ENCODE assay signal across 11 cellular contexts in genomic region chr16:27174007-27174406, GRCh38. TPM values are rescaled to one million over a fixed set of nuclear protein-coding genes. Genes with fewer than 3 reads are reported as not detected.
DNase-seq lines count a peak whose midpoint lies in the region; ATAC-seq and TF ChIP-seq lines count a peak whose summit lies in the region.
"Had no signal": no experiment of that assay in that cellular context is flagged by ENCODE, and none has a peak within 500 bp of the region (broad histone marks: within the 10 kb centered on the region; RNA-seq: fewer than 3 reads in every experiment).

No MANE protein-coding gene starts in this region.

- peak; percentile 26 for TF ChIP-seq CTCF in CD4-positive, alpha-beta T cell (IDR thresholded peaks at IDR 0.05)

- peak overlapping the region; percentile 65 for H3K4me3 Mint-ChIP-seq in CD4-positive, alpha-beta T cell

- H3K27me3 ChIP-seq in CD4-positive, alpha-beta T cell (ENCODE audit: control insufficient read depth, insufficient read depth, low read length), result no peaks in the 10 kb centered on the region
- H3K27me3 ChIP-seq: esophagus muscularis mucosa had no signal

- H3K36me3 Mint-ChIP-seq in CD4-positive, alpha-beta T cell (ENCODE audit: low read depth), result no peaks in the 10 kb centered on the region

- no peak overlapping the region for H3K27ac ChIP-seq in CD4-positive, alpha-beta T cell (ENCODE audit: low read depth, low read length)
- H3K27ac ChIP-seq: esophagus muscularis mucosa, SK-N-MC had no signal

- peak overlapping the region; percentile 87 for H3K27ac Mint-ChIP-seq in CD4-positive, alpha-beta T cell

- intact Hi-C loops in CD4-positive, alpha-beta T cell (cut with DNase I, micrococcal nuclease), result no loop called here

- POLR2A ChIA-PET in CD4-positive, alpha-beta T cell (lab: Charles Lee), result interaction anchor here (0.6 to 2.3 kb wide), 23 partner anchors 8 to 289 kb away, joined by 3 to 31 read pairs (median 4); partner anchors contain the start of genes IL21R, KDM8 and NSMCE1

- CTCF ChIA-PET in CD4-positive, alpha-beta T cell (lab: Charles Lee), result interaction anchor here (0.6 to 2.8 kb wide), 7 partner anchors 9 to 194 kb away, joined by 3 to 16 read pairs (median 4); no protein-coding TSS in a partner anchor

- peak; percentile 51 for ATAC-seq in CD4-positive, alpha-beta T cell (ENCODE audit: poor library complexity)
- ATAC-seq in HG02981 (IDR thresholded peaks at IDR 0.05; ENCODE audit: unreplicated experiment), result no peak
- ATAC-seq in esophagus mucosa, result no peak

- no peaks in the 10 kb centered on the region for H3K27me3 Mint-ChIP-seq in CD4-positive, alpha-beta T cell

- no peaks in the 10 kb centered on the region for H3K9me3 Mint-ChIP-seq in CD4-positive, alpha-beta T cell

- no peaks in the 10 kb centered on the region for H3K9me3 ChIP-seq in CD4-positive, alpha-beta T cell (ENCODE audit: control insufficient read depth, low read length)

- H3K4me1 Mint-ChIP-seq in CD4-positive, alpha-beta T cell (ENCODE audit: low read depth), result peaks cover 86% of the 10 kb centered on the region

- peak; percentile 36 to 68 (median 54) for DNase-seq in CD4-positive, alpha-beta T cell
- peak; percentile 93 for DNase-seq in NCI-H2171 treated with DMSO at 0.1 percent for 48 hours (lab: John Stamatoyannopoulos, UW)
- peak; percentile 41 to 42 for DNase-seq in activated CD4-positive, alpha-beta T cell treated with anti-CD3 and anti-CD28 coated beads, Interleukin-2, amount 50 U/mL, for 4 hours
- DNase-seq in germinal center (ENCODE audit: low spot score), result peak; percentile 70
- no peak for DNase-seq in effector CD8-positive, alpha-beta T cell (lab: John Stamatoyannopoulos, UW)
- DNase-seq in D341Med (ENCODE audit: low spot score), result no peak
- DNase-seq: Calu3 had no signal

RNA-seq across cellular contexts. Expression of gene KDM8, which starts 29.3 kb away (rescaled TPM):
- total RNA-seq in CD4-positive, alpha-beta T cell, result 10 to 100 TPM; 15.1 to 17.3 TPM
- total RNA-seq in esophagus mucosa, result 3.9 TPM

Comparison
In these comparisons a context has a peak if more than half of its experiments do, and no peak if none do; other contexts are left out.
1. DNase-seq: peak in CD4-positive, alpha-beta T cell (10 of 10), NCI-H2171 treated with DMSO at 0.1 percent for 48 hours (single experiment), activated CD4-positive, alpha-beta T cell treated with anti-CD3 and anti-CD28 coated beads, Interleukin-2, amount 50 U/mL, for 4 hours (2 of 2) and germinal center (single experiment); none in effector CD8-positive, alpha-beta T cell (single experiment) and D341Med (single experiment).